In the genomic region with DNA sequence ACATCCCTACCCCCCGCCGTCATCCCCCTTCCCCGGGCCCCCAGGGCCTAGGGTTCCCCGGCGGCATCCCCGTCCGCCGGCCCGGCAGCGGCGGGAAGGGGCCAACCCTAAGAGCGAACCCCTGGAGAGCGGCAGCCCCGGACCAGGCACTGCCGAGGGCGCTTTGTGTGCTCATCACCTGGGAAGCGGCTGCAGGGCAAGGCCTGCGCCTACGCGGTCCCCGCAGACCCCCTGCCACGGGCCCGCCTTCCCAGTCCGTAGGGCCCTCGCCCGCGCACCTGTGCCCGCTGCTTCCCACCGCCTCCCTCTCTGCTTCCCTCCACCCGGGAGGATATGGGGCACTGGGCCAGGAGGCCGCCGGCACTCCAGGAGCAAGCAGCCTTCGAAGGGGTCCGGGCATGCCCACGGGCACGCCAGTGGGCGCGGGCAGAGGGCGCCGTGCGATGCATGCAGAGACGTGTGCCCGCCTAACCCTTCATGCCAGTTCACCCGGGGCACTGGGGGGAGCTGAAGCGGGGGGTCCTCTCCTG, we compare ENCODE assay signal across 8 cellular contexts. TPM values are rescaled to one million over a fixed set of nuclear protein-coding genes. Genes with fewer than 3 reads are reported as not detected.
A peak's percentile ranks its signal among the peaks of the same experiment; 100 is the strongest.
DNase-seq lines count a peak whose midpoint lies in the region; ATAC-seq and TF ChIP-seq lines count a peak whose summit lies in the region.

No MANE protein-coding gene starts in this region.

- TF ChIP-seq CTCF in PC-9 (conservative IDR thresholded peaks at IDR 0.05) = no peak
- TF ChIP-seq CTCF in gastroesophageal sphincter (IDR thresholded peaks at IDR 0.05) = no peak

- H3K4me3 ChIP-seq in PC-9 (no peak overlapping the region), gastroesophageal sphincter (peak overlapping the region; percentile 63 to 74)

- no peaks in the 10 kb centered on the region for H3K9me2 ChIP-seq in PC-9 (ENCODE audit: insufficient read depth)

- peak overlapping the region; percentile 84 for H3K4me3 Mint-ChIP-seq in activated CD4-positive, alpha-beta T cell treated with anti-CD3 and anti-CD28 coated beads, Interleukin-2, amount 10 ng/mL, durations not matched to agents 24 days and 14 days
- H3K4me3 Mint-ChIP-seq in stimulated activated memory B cell treated with anti-CD40 and anti-IgM and Interleukin-4, amounts not matched to agents 10 μg/mL and 1 μg/mL and 100 μg/mL, for 72 hours = peak overlapping the region; percentile 90

- ATAC-seq in gastroesophageal sphincter = no peak
- ATAC-seq in stimulated activated memory B cell treated with anti-CD40 and anti-IgM and Interleukin-4, amounts not matched to agents 10 μg/mL and 1 μg/mL and 100 μg/mL, for 72 hours = peak; percentile 1

- peaks cover 17% of the 10 kb centered on the region for H3K36me3 Mint-ChIP-seq in activated CD4-positive, alpha-beta T cell treated with anti-CD3 and anti-CD28 coated beads, Interleukin-2, amount 10 ng/mL, durations not matched to agents 24 days and 14 days (ENCODE audit: low read depth)
- peaks cover 10% of the 10 kb centered on the region for H3K36me3 Mint-ChIP-seq in stimulated activated memory B cell treated with anti-CD40 and anti-IgM and Interleukin-4, amounts not matched to agents 10 μg/mL and 1 μg/mL and 100 μg/mL, for 72 hours

- WGBS in gastroesophageal sphincter (ENCODE audit: low coverage in 1 of 2), 2 donors = no CpG with 5 or more reads among the region's 45 CpGs

- DNase-seq in activated CD4-positive, alpha-beta T cell treated with anti-CD3 and anti-CD28 coated beads, Interleukin-2, amount 10 ng/mL, durations not matched to agents 24 days and 14 days = no peak
- no peak for DNase-seq in activated CD4-positive, alpha-beta T cell treated with anti-CD3 and anti-CD28 coated beads, Interleukin-2, amount 50 U/mL, for 1 hour
- DNase-seq in PC-9 (no peak), kidney glomerular epithelial cell (lab: John Stamatoyannopoulos, UW) (no peak), NCI-H526 treated with DMSO at 0.1 percent for 48 hours (lab: John Stamatoyannopoulos, UW) (no peak), NCI-H187 treated with DMSO at 0.1 percent for 48 hours (lab: John Stamatoyannopoulos, UW) (no peak)

- CTCF ChIA-PET in PC-9 (lab: Charles Lee) = no interaction called here

- no peak overlapping the region for H2AFZ ChIP-seq in PC-9

- no peaks in the 10 kb centered on the region; the same call in 1 of the 2 replicates for H3K4me1 ChIP-seq in PC-9 (replicated peaks; ENCODE audit: insufficient read depth)
- peaks cover 0 to 54% (median 13%) of the 10 kb centered on the region in 3 donors for H3K4me1 ChIP-seq in gastroesophageal sphincter

- no peaks in the 10 kb centered on the region for H3K36me3 ChIP-seq in PC-9 (ENCODE audit: low read depth)
- peaks cover 0 to 24% of the 10 kb centered on the region in 2 donors for H3K36me3 ChIP-seq in gastroesophageal sphincter

- H3K27ac Mint-ChIP-seq in activated CD4-positive, alpha-beta T cell treated with anti-CD3 and anti-CD28 coated beads, Interleukin-2, amount 10 ng/mL, durations not matched to agents 24 days and 14 days = no peak overlapping the region
- peak overlapping the region; percentile 87 for H3K27ac Mint-ChIP-seq in stimulated activated memory B cell treated with anti-CD40 and anti-IgM and Interleukin-4, amounts not matched to agents 10 μg/mL and 1 μg/mL and 100 μg/mL, for 72 hours

- H3K9me3 ChIP-seq in PC-9 (ENCODE audit: insufficient read depth, low read depth) (no peaks in the 10 kb centered on the region), gastroesophageal sphincter (no peaks in the 10 kb centered on the region)

- H3K27ac ChIP-seq in PC-9 (no peak overlapping the region), gastroesophageal sphincter (peak overlapping the region; percentile 94 to 99 (median 96))

- no peaks in the 10 kb centered on the region for H3K27me3 ChIP-seq in PC-9 (ENCODE audit: insufficient read depth, low read depth)
- no peaks in the 10 kb centered on the region for H3K27me3 ChIP-seq in gastroesophageal sphincter

- H3K27me3 Mint-ChIP-seq in activated CD4-positive, alpha-beta T cell treated with anti-CD3 and anti-CD28 coated beads, Interleukin-2, amount 10 ng/mL, durations not matched to agents 24 days and 14 days = no peaks in the 10 kb centered on the region
- no peaks in the 10 kb centered on the region for H3K27me3 Mint-ChIP-seq in stimulated activated memory B cell treated with anti-CD40 and anti-IgM and Interleukin-4, amounts not matched to agents 10 μg/mL and 1 μg/mL and 100 μg/mL, for 72 hours

- H3K9me3 Mint-ChIP-seq in activated CD4-positive, alpha-beta T cell treated with anti-CD3 and anti-CD28 coated beads, Interleukin-2, amount 10 ng/mL, durations not matched to agents 24 days and 14 days = no peaks in the 10 kb centered on the region
- no peaks in the 10 kb centered on the region for H3K9me3 Mint-ChIP-seq in stimulated activated memory B cell treated with anti-CD40 and anti-IgM and Interleukin-4, amounts not matched to agents 10 μg/mL and 1 μg/mL and 100 μg/mL, for 72 hours

- no peaks in the 10 kb centered on the region for H4K20me1 ChIP-seq in PC-9 (ENCODE audit: insufficient read depth)

- TF ChIP-seq EP300 in gastroesophageal sphincter (IDR thresholded peaks at IDR 0.05) = no peak

- H3K4me1 Mint-ChIP-seq in activated CD4-positive, alpha-beta T cell treated with anti-CD3 and anti-CD28 coated beads, Interleukin-2, amount 10 ng/mL, durations not matched to agents 24 days and 14 days = peaks cover 11% of the 10 kb centered on the region
- H3K4me1 Mint-ChIP-seq in stimulated activated memory B cell treated with anti-CD40 and anti-IgM and Interleukin-4, amounts not matched to agents 10 μg/mL and 1 μg/mL and 100 μg/mL, for 72 hours = peaks cover 24% of the 10 kb centered on the region

- no peaks in the 10 kb centered on the region for H3F3A ChIP-seq in PC-9 (ENCODE audit: insufficient read depth, low read depth)

- POLR2A ChIA-PET in PC-9 (lab: Charles Lee; ENCODE audit: unreplicated experiment) = no interaction called here

- no peak for TF ChIP-seq POLR2A in gastroesophageal sphincter (IDR thresholded peaks at IDR 0.05)

- H3K79me2 ChIP-seq in PC-9 (ENCODE audit: low read depth) = peaks cover 32% of the 10 kb centered on the region

- intact Hi-C loops in activated CD4-positive, alpha-beta T cell treated with anti-CD3 and anti-CD28 coated beads, Interleukin-2, amount 10 ng/mL, durations not matched to agents 24 days and 14 days (cut with micrococcal nuclease) = loop anchor here (10.0 kb wide), 2 partner anchors 143 to 653 kb away; partner anchors contain the start of genes F8, FAM3A and FUNDC2
- intact Hi-C loops in PC-9 (cut with micrococcal nuclease; ENCODE audit: unreplicated experiment) = loop anchor here (1.0 to 10.0 kb wide), 7 partner anchors 37 to 1430 kb away; partner anchors contain the start of genes DKC1, DNASE1L1, F8 and FUNDC2

- H3K4me2 ChIP-seq in PC-9 = peak overlapping the region; percentile 28; the same call in 1 of the 2 replicates

- BruUV-seq in PC-9 (replicated peaks; lab: Mats Ljungman, UMichigan) = TSS peak; percentile 6

RNA-seq across cellular contexts. Expression of gene FLNA, which starts 2.6 kb away (rescaled TPM):
- total RNA-seq in activated CD4-positive, alpha-beta T cell treated with anti-CD3 and anti-CD28 coated beads, Interleukin-2, amount 10 ng/mL, durations not matched to agents 24 days and 14 days = 824 and 840 TPM in 2 replicates
- total RNA-seq in PC-9 (2021) (1,841 and 2,308 TPM in 2 replicates), gastroesophageal sphincter (over 10,000 TPM in 1 of 4 donors, 1,000 to 10,000 TPM in 3; 7,815 to 15,318 (median 8,757) TPM)

RNA-seq across cellular contexts. Expression of gene EMD, which starts 7.3 kb away (rescaled TPM):
- 91.7 and 92.8 TPM in 2 replicates for total RNA-seq in activated CD4-positive, alpha-beta T cell treated with anti-CD3 and anti-CD28 coated beads, Interleukin-2, amount 10 ng/mL, durations not matched to agents 24 days and 14 days
- total RNA-seq in PC-9 (2021) = 132 and 164 TPM in 2 replicates
- total RNA-seq in gastroesophageal sphincter = 10 to 100 TPM; 41.0 to 58.6 (median 50.6) TPM

RNA-seq across cellular contexts. Expression of gene RPL10, which starts 26.3 kb away (rescaled TPM):
- 2,338 and 2,364 TPM in 2 replicates for total RNA-seq in activated CD4-positive, alpha-beta T cell treated with anti-CD3 and anti-CD28 coated beads, Interleukin-2, amount 10 ng/mL, durations not matched to agents 24 days and 14 days
- total RNA-seq in PC-9 (2021) (3,447 and 3,685 TPM in 2 replicates), gastroesophageal sphincter (1,000 to 10,000 TPM; 3,970 to 7,427 (median 5,392) TPM)

RNA-seq across cellular contexts. Expression of gene DNASE1L1, which starts 37.2 kb away (rescaled TPM):
- total RNA-seq in activated CD4-positive, alpha-beta T cell treated with anti-CD3 and anti-CD28 coated beads, Interleukin-2, amount 10 ng/mL, durations not matched to agents 24 days and 14 days = 13.5 and 13.8 TPM in 2 replicates
- total RNA-seq in PC-9 (2021) (25.9 and 28.3 TPM in 2 replicates), gastroesophageal sphincter (10 to 100 TPM; 11.1 to 29.3 (median 22.3) TPM)

RNA-seq across cellular contexts. Expression of gene TAFAZZIN, which starts 39.5 kb away (rescaled TPM):
- total RNA-seq in activated CD4-positive, alpha-beta T cell treated with anti-CD3 and anti-CD28 coated beads, Interleukin-2, amount 10 ng/mL, durations not matched to agents 24 days and 14 days = 65.5 and 66.0 TPM in 2 replicates
- total RNA-seq in PC-9 (2021) (95.8 and 134 TPM in 2 replicates), gastroesophageal sphincter (10 to 100 TPM; 11.7 to 54.5 (median 24.4) TPM)
